In the genomic region with DNA sequence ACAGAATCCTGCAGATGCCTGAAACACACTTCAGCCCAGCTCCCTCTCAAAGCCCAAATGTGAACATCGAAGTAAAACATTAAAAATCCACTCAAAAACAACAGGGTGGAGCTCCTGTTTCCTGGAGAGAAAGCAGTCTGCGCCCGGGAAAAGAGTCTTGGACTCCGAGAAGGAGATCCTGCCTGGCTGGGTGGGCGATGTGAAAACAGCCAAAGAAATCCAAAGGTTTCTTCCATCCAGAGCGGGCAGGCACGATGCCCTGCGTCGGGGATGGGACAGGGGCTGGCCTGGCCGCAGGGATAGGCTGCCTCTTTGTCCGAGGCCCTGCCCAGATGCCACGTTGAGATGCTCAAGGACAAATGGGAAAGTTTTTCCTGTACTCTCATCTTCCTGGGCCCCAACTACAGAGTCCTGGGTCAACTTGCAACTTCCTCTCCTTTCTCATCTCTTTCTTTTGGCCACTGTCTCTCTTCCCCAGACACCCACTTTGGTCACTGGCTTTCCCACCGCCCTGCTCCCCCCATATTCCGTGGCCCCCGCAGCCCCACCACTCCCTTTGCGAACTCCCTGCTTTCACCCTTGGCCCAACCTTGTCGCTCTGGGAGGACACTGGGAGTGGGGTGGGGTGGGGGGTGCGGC, we compare ENCODE assay signal across 8 cellular contexts. TPM values are rescaled to one million over a fixed set of nuclear protein-coding genes. Genes with fewer than 3 reads are reported as not detected.
DNase-seq lines count a peak whose midpoint lies in the region; ATAC-seq and TF ChIP-seq lines count a peak whose summit lies in the region.

No MANE protein-coding gene starts in this region.

- no peak for ATAC-seq in activated CD8-positive, alpha-beta T cell treated with anti-CD3 and anti-CD28 coated beads for 36 hours
- no peak for ATAC-seq in natural killer cell

- H3K27me3 Mint-ChIP-seq in activated CD8-positive, alpha-beta T cell treated with anti-CD3 and anti-CD28 coated beads for 36 hours: no peaks in the 10 kb centered on the region
- H3K27me3 Mint-ChIP-seq in natural killer cell (ENCODE audit: low read depth in 2 of 2): no peaks in the 10 kb centered on the region

- H3K36me3 Mint-ChIP-seq in activated CD8-positive, alpha-beta T cell treated with anti-CD3 and anti-CD28 coated beads for 36 hours (ENCODE audit: low read depth): no peaks in the 10 kb centered on the region
- H3K36me3 Mint-ChIP-seq in natural killer cell: no peaks in the 10 kb centered on the region

- H2AFZ ChIP-seq in Karpas-422 (ENCODE audit: low read length): no peak overlapping the region

- H3K36me3 ChIP-seq in Karpas-422 (ENCODE audit: insufficient read depth, low read length): no peaks in the 10 kb centered on the region

- peak overlapping the region; percentile 71 for H3K9ac ChIP-seq in Karpas-422 (ENCODE audit: low read length)

- H3K27me3 ChIP-seq in Karpas-422 (ENCODE audit: low read length): no peaks in the 10 kb centered on the region

- H3K27ac Mint-ChIP-seq in activated CD8-positive, alpha-beta T cell treated with anti-CD3 and anti-CD28 coated beads for 36 hours: peak overlapping the region; percentile 63
- H3K27ac Mint-ChIP-seq in natural killer cell: peak overlapping the region; percentile 94 to 97

- 0 out of 2 replicates have a peak, but pooled peaks cover 6% of the 10 kb centered on the region for H4K20me1 ChIP-seq in Karpas-422 (ENCODE audit: insufficient read depth, low read depth, low read length)

- H3K4me3 Mint-ChIP-seq in activated CD8-positive, alpha-beta T cell treated with anti-CD3 and anti-CD28 coated beads for 36 hours: peak overlapping the region; percentile 83
- H3K4me3 Mint-ChIP-seq in natural killer cell: peak overlapping the region; percentile 92

- TF ChIP-seq CTCF in activated CD8-positive, alpha-beta T cell treated with anti-CD3 and anti-CD28 coated beads for 36 hours (IDR thresholded peaks at IDR 0.05): no peak
- TF ChIP-seq CTCF in foreskin fibroblast (IDR thresholded peaks at IDR 0.05; ENCODE audit: low read depth, low read length): no peak
- TF ChIP-seq CTCF in natural killer cell (IDR thresholded peaks at IDR 0.05): no peak

- CTCF ChIA-PET in activated CD8-positive, alpha-beta T cell treated with anti-CD3 and anti-CD28 coated beads for 36 hours (lab: Charles Lee): interaction anchor here (0.7 to 12.2 kb wide), 8 partner anchors 9 to 284 kb away, joined by 3 to 166 read pairs (median 8); no protein-coding TSS in a partner anchor

- H3K4me2 ChIP-seq in Karpas-422 (ENCODE audit: low read depth, low read length, poor library complexity, severe bottlenecking): peak overlapping the region; percentile 80

- H3K4me3 ChIP-seq in Karpas-422 (ENCODE audit: low read length): peak overlapping the region; percentile 70
- peak overlapping the region; percentile 76 to 86 for H3K4me3 ChIP-seq in foreskin fibroblast (ENCODE audit: low read depth in 1 of 2, low read length in 2 of 2)

- H3K4me1 ChIP-seq in Karpas-422 (ENCODE audit: low read length): peaks cover 39% of the 10 kb centered on the region

- intact Hi-C loops in activated CD8-positive, alpha-beta T cell treated with anti-CD3 and anti-CD28 coated beads for 36 hours (cut with micrococcal nuclease): no loop called here
- intact Hi-C loops in natural killer cell (cut with micrococcal nuclease): no loop called here

- H3K27ac ChIP-seq in Karpas-422 (ENCODE audit: low read length): no peak overlapping the region

- no peaks in the 10 kb centered on the region for H3K79me2 ChIP-seq in Karpas-422 (ENCODE audit: low read length)

- H3K4me1 Mint-ChIP-seq in activated CD8-positive, alpha-beta T cell treated with anti-CD3 and anti-CD28 coated beads for 36 hours (ENCODE audit: low read depth): peaks cover 47% of the 10 kb centered on the region
- H3K4me1 Mint-ChIP-seq in natural killer cell: peaks cover 56 to 59% of the 10 kb centered on the region in 2 donors

- H3K9me2 ChIP-seq in Karpas-422 (replicated peaks; ENCODE audit: insufficient read depth, low read length): no peaks in the 10 kb centered on the region

- POLR2A ChIA-PET in activated CD8-positive, alpha-beta T cell treated with anti-CD3 and anti-CD28 coated beads for 36 hours (lab: Charles Lee): interaction anchor here (1.0 to 1.7 kb wide), 3 partner anchors 10 to 165 kb away, joined by 3 to 4 read pairs (median 4); a partner anchor contains a TSS

- H3K9me3 Mint-ChIP-seq in activated CD8-positive, alpha-beta T cell treated with anti-CD3 and anti-CD28 coated beads for 36 hours: no peaks in the 10 kb centered on the region
- no peaks in the 10 kb centered on the region for H3K9me3 Mint-ChIP-seq in natural killer cell

- peak; percentile 86 for DNase-seq in DMS53 (lab: John Stamatoyannopoulos, UW)
- DNase-seq in Karpas-422: no peak
- no peak for DNase-seq in activated CD8-positive, alpha-beta T cell treated with anti-CD3 and anti-CD28 coated beads for 36 hours
- peak; percentile 90 to 96 for DNase-seq in foreskin fibroblast
- DNase-seq in natural killer cell: no peak
- no peak for DNase-seq in NCI-H1417 treated with DMSO at 0.1 percent for 48 hours (lab: John Stamatoyannopoulos, UW)
- DNase-seq in NCI-H2029 treated with DMSO at 0.1 percent for 48 hours (lab: John Stamatoyannopoulos, UW): no peak
- no peak for DNase-seq in stimulated activated CD4-positive, alpha-beta T cell treated with anti-CD3 and anti-CD28 coated beads, Interleukin-4, amount 100 ng/mL, for 24 hours

- no peaks in the 10 kb centered on the region for H3K9me3 ChIP-seq in Karpas-422 (ENCODE audit: low read length)

RNA-seq across cellular contexts. Expression of a gene that starts 0.6 kb away (rescaled TPM):
- total RNA-seq in Karpas-422 (2014; rRNA removed; shearing (Covaris generic); ENCODE audit: low replicate concordance): 28.7 and 33.0 TPM in 2 replicates
- 10 to 100 TPM; 11.3 to 13.1 TPM for total RNA-seq in activated CD8-positive, alpha-beta T cell treated with anti-CD3 and anti-CD28 coated beads for 36 hours
- 10 to 100 TPM; 29.0 to 41.4 (median 32.0) TPM for total RNA-seq in natural killer cell

RNA-seq across cellular contexts. Expression of a gene that starts 55.6 kb away (rescaled TPM):
- 201 and 234 TPM in 2 replicates for total RNA-seq in Karpas-422 (2014; rRNA removed; shearing (Covaris generic); ENCODE audit: low replicate concordance)
- total RNA-seq in activated CD8-positive, alpha-beta T cell treated with anti-CD3 and anti-CD28 coated beads for 36 hours: 100 to 1,000 TPM; 157 to 168 TPM
- 100 to 1,000 TPM; 215 to 267 (median 234) TPM for total RNA-seq in natural killer cell

Comparison
In these comparisons a context has a peak if more than half of its experiments do, and no peak if none do; other contexts are left out.
1. DNase-seq: peak in DMS53 (single experiment) and foreskin fibroblast (2 of 2); none in Karpas-422 (single experiment), activated CD8-positive, alpha-beta T cell treated with anti-CD3 and anti-CD28 coated beads for 36 hours (single experiment), natural killer cell (single experiment), NCI-H1417 treated with DMSO at 0.1 percent for 48 hours (single experiment), NCI-H2029 treated with DMSO at 0.1 percent for 48 hours (single experiment) and stimulated activated CD4-positive, alpha-beta T cell treated with anti-CD3 and anti-CD28 coated beads, Interleukin-4, amount 100 ng/mL, for 24 hours (single experiment).